8 cellular contexts compared by ENCODE assay signal in genomic region chr7:139618482-139619366, GRCh38.
DNase-seq lines count a peak whose midpoint lies in the region; ATAC-seq, FAIRE-seq and TF ChIP-seq lines count a peak whose summit lies in the region.

No MANE protein-coding gene starts in this region.

- no peak for TF ChIP-seq EP300 in neural cell (conservative IDR thresholded peaks at IDR 0.05; ENCODE audit: poor library complexity, severe bottlenecking)

- H3K4me3 ChIP-seq in IMR-90 (ENCODE audit: insufficient read depth, low read depth, low read length) (no peak overlapping the region), WERI-Rb-1 (ENCODE audit: low read depth, low read length) (no peak overlapping the region), endothelial cell of umbilical vein (replicated peaks in 1 of 3; ENCODE audit: insufficient read depth in 1 of 3, low read depth in 1 of 3, low read length in 3 of 3) (no peak overlapping the region), neural cell (ENCODE audit: low read length) (no peak overlapping the region)

- no peak overlapping the region for H4K91ac ChIP-seq in IMR-90 (ENCODE audit: insufficient read depth, low read depth, low read length)

- H3K27me3 ChIP-seq in IMR-90 (ENCODE audit: control insufficient read depth, insufficient read depth, low read length): no peaks in the 10 kb centered on the region
- H3K27me3 ChIP-seq in WERI-Rb-1 (ENCODE audit: insufficient read depth, low read depth, severe bottlenecking): no peaks in the 10 kb centered on the region
- no peaks in the 10 kb centered on the region for H3K27me3 ChIP-seq in endothelial cell of umbilical vein (ENCODE audit: control insufficient read depth in 2 of 2, insufficient read depth in 2 of 2, low read length in 2 of 2)
- no peaks in the 10 kb centered on the region for H3K27me3 ChIP-seq in neural cell (ENCODE audit: insufficient read depth, low read depth, low read length)

- H3K4ac ChIP-seq in IMR-90 (ENCODE audit: low read depth, low read length): no peak overlapping the region; the same call in 1 of the 2 replicates

- no peak overlapping the region for H3K56ac ChIP-seq in IMR-90 (ENCODE audit: extremely low read depth, insufficient read depth, low read length)

- FAIRE-seq in D721Med (lab: Jason Lieb, UNC) (no peak), endothelial cell of umbilical vein (lab: Jason Lieb, UNC) (no peak)

- no peak overlapping the region for H4K5ac ChIP-seq in IMR-90 (ENCODE audit: low read depth, low read length)

- peak overlapping the region in 1 of 2 experiments; percentile 15; a peak in 1 of 4 replicates for H4K8ac ChIP-seq in IMR-90 (ENCODE audit: low read depth in 2 of 2, low read length in 2 of 2)

- H3K36me3 ChIP-seq in IMR-90 (ENCODE audit: control insufficient read depth, insufficient read depth, low read length) (peaks cover 75% of the 10 kb centered on the region), WERI-Rb-1 (peaks cover 59% of the 10 kb centered on the region), endothelial cell of umbilical vein (ENCODE audit: control insufficient read depth in 2 of 2, extremely low read depth in 1 of 2, insufficient read depth in 2 of 2, low read length in 2 of 2) (peaks cover 13% of the 10 kb centered on the region in 2 experiments), neural cell (ENCODE audit: insufficient read depth, low read length) (peaks cover 14% of the 10 kb centered on the region)

- dilution Hi-C loops in IMR-90 (cut with HindIII; ENCODE audit: low sequenced_read_pairs, unreplicated experiment) (no loop called here), endothelial cell of umbilical vein (cut with MboI; ENCODE audit: extremely low pct_ligation_motif_present, low sequenced_read_pairs) (loop anchor here (25.0 kb wide), 1 partner anchor 394 kb away; no protein-coding TSS in a partner anchor)

- H3K4me1 ChIP-seq in IMR-90 (ENCODE audit: control insufficient read depth, insufficient read depth, low read length): peaks cover 6% of the 10 kb centered on the region
- no peaks in the 10 kb centered on the region for H3K4me1 ChIP-seq in endothelial cell of umbilical vein (ENCODE audit: control insufficient read depth, extremely low read depth, insufficient read depth, low read length)

- 0 out of 2 replicates have a peak overlapping the region, but pooled peaks have one; percentile 40 for H2AK5ac ChIP-seq in IMR-90 (ENCODE audit: low read depth, low read length)

- no TSS peak for BruUV-seq in IMR-90 (replicated peaks; lab: Mats Ljungman, UMichigan)
- BruUV-seq in endothelial cell of umbilical vein (replicated peaks; lab: Mats Ljungman, UMichigan): no TSS peak

- WGBS in IMR-90 (ENCODE audit: extremely low coverage in 2 of 2, insufficient read length in 1 of 2), 2 experiments: 96% methylated on average over 6 of the region's 10 CpGs; no CpG with 5 or more reads in 1 of the 2 experiments

- DNase-seq in D721Med (ENCODE audit: insufficient read length, low spot score) (no peak), IMR-90 (peak; percentile 41), WERI-Rb-1 (peak; percentile 38), endothelial cell of umbilical vein (ENCODE audit: low read depth, low spot score) (peak; percentile 36), NCI-H510A treated with DMSO at 0.1 percent for 48 hours (lab: John Stamatoyannopoulos, UW) (no peak)

- H2BK15ac ChIP-seq in IMR-90 (ENCODE audit: low read depth, low read length): 0 out of 3 replicates have a peak overlapping the region, but pooled peaks have one; percentile 13

- H2BK5ac ChIP-seq in IMR-90 (ENCODE audit: low read depth, low read length, poor library complexity, severe bottlenecking): no peak overlapping the region

- peak overlapping the region; percentile 57 for H2AK9ac ChIP-seq in IMR-90 (replicated peaks; ENCODE audit: low read depth, low read length, poor library complexity)

- no peaks in the 10 kb centered on the region for H3K9me2 ChIP-seq in neural cell (ENCODE audit: insufficient read depth, low read length)

- H3F3A ChIP-seq in neural cell (ENCODE audit: insufficient read depth, low read length, poor library complexity, severe bottlenecking): no peaks in the 10 kb centered on the region

- no peaks in the 10 kb centered on the region for H3K9me3 ChIP-seq in IMR-90 (ENCODE audit: control insufficient read depth, insufficient read depth, low read length)
- no peaks in the 10 kb centered on the region for H3K9me3 ChIP-seq in WERI-Rb-1 (ENCODE audit: severe bottlenecking)
- no peaks in the 10 kb centered on the region for H3K9me3 ChIP-seq in endothelial cell of umbilical vein (replicated peaks; ENCODE audit: control insufficient read depth, insufficient read depth, low read length)
- H3K9me3 ChIP-seq in neural cell (ENCODE audit: low read length): no peaks in the 10 kb centered on the region

- peaks cover 22 to 67% of the 10 kb centered on the region in 2 experiments for H3K79me1 ChIP-seq in IMR-90 (ENCODE audit: low read depth in 1 of 2, low read length in 2 of 2)

- H2BK120ac ChIP-seq in IMR-90 (ENCODE audit: low read depth, low read length): no peak overlapping the region

- no peak overlapping the region for H3K9ac ChIP-seq in IMR-90 (ENCODE audit: low read depth, low read length)
- no peak overlapping the region for H3K9ac ChIP-seq in endothelial cell of umbilical vein (replicated peaks; ENCODE audit: extremely low read depth, insufficient read depth, low read length)
- no peak overlapping the region for H3K9ac ChIP-seq in neural cell (ENCODE audit: low read length)

- peak; percentile 54 for ATAC-seq in IMR-90 (ENCODE audit: low read depth)
- ATAC-seq in HG02885 (IDR thresholded peaks at IDR 0.05; ENCODE audit: poor library complexity, unreplicated experiment): no peak
- no peak for ATAC-seq in HG02870 (IDR thresholded peaks at IDR 0.05; ENCODE audit: unreplicated experiment)

- H3K4me2 ChIP-seq in IMR-90 (ENCODE audit: low read depth, low read length) (no peak overlapping the region), endothelial cell of umbilical vein (ENCODE audit: insufficient read depth, low read length) (no peak overlapping the region), neural cell (ENCODE audit: low read length) (no peak overlapping the region)

- H3K79me2 ChIP-seq in endothelial cell of umbilical vein (ENCODE audit: control insufficient read depth, insufficient read depth, low read length): no peaks in the 10 kb centered on the region
- no peaks in the 10 kb centered on the region for H3K79me2 ChIP-seq in neural cell (replicated peaks; ENCODE audit: insufficient read depth, low read length)

- TF ChIP-seq CTCF in D721Med (IDR thresholded peaks at IDR 0.05; ENCODE audit: insufficient read depth, missing control alignments): peak; percentile 31
- peak; percentile 48 for TF ChIP-seq CTCF in IMR-90 (conservative IDR thresholded peaks at IDR 0.05; ENCODE audit: low read depth, low read length)
- TF ChIP-seq CTCF in WERI-Rb-1 (IDR thresholded peaks at IDR 0.05; ENCODE audit: low read depth, low read length): peak; percentile 46
- TF ChIP-seq CTCF in endothelial cell of umbilical vein (IDR thresholded peaks at IDR 0.05; ENCODE audit: extremely low read depth in 1 of 2, insufficient read depth in 1 of 2, low read depth in 1 of 2, low read length in 2 of 2): peak; percentile 35 to 53
- TF ChIP-seq CTCF in neural cell (IDR thresholded peaks at IDR 0.05; ENCODE audit: poor library complexity, severe bottlenecking): peak; percentile 42

- H2AFZ ChIP-seq in IMR-90 (replicated peaks; ENCODE audit: low read length, poor library complexity) (no peak overlapping the region), endothelial cell of umbilical vein (ENCODE audit: low read depth, low read length) (no peak overlapping the region), neural cell (ENCODE audit: low read depth, low read length) (no peak overlapping the region)

- peaks cover 10% of the 10 kb centered on the region; the same call in 1 of the 2 replicates for H3K9me1 ChIP-seq in IMR-90 (ENCODE audit: insufficient read depth, low read length)
- no peaks in the 10 kb centered on the region for H3K9me1 ChIP-seq in endothelial cell of umbilical vein (replicated peaks; ENCODE audit: control insufficient read depth, extremely low read depth, insufficient read depth, low read length)

- H3K14ac ChIP-seq in IMR-90 (replicated peaks; ENCODE audit: low read depth, low read length): peak overlapping the region; percentile 34; the same call in 1 of the 2 replicates

- H3K18ac ChIP-seq in IMR-90 (ENCODE audit: low read depth, low read length): no peak overlapping the region

- no peak overlapping the region for H2BK20ac ChIP-seq in IMR-90 (ENCODE audit: low read depth, low read length)

- H4K20me1 ChIP-seq in IMR-90 (ENCODE audit: insufficient read depth, low read length) (peaks cover 35% of the 10 kb centered on the region; the same call in 1 of the 2 replicates), endothelial cell of umbilical vein (replicated peaks; ENCODE audit: control insufficient read depth, extremely low read depth, insufficient read depth, low read length) (no peaks in the 10 kb centered on the region), neural cell (ENCODE audit: insufficient read depth) (no peaks in the 10 kb centered on the region)

- TF ChIP-seq POLR2A in IMR-90 (IDR thresholded peaks at IDR 0.05; ENCODE audit: low read depth, low read length) (no peak), endothelial cell of umbilical vein (IDR thresholded peaks at IDR 0.05; ENCODE audit: low read depth, low read length) (no peak)

- 0 out of 2 replicates have a peak overlapping the region, but pooled peaks have one; percentile 6 for H3K27ac ChIP-seq in IMR-90 (ENCODE audit: insufficient read depth, low read length)
- no peak overlapping the region for H3K27ac ChIP-seq in WERI-Rb-1
- no peak overlapping the region for H3K27ac ChIP-seq in endothelial cell of umbilical vein (ENCODE audit: insufficient read depth, low read depth, low read length)
- no peak overlapping the region for H3K27ac ChIP-seq in neural cell (ENCODE audit: low read length)

- POLR2A ChIA-PET in IMR-90 (lab: Charles Lee; ENCODE audit: unreplicated experiment): interaction anchor here (0.8 kb wide), 1 partner anchor 153 kb away, joined by 3 read pairs; no protein-coding TSS in a partner anchor
- POLR2A ChIA-PET in endothelial cell of umbilical vein (lab: Charles Lee): no interaction called here

- TF ChIP-seq RAD21 in IMR-90 (IDR thresholded peaks at IDR 0.05; ENCODE audit: low read length) (peak; percentile 64), neural cell (conservative IDR thresholded peaks at IDR 0.05) (peak; percentile 47)

- CTCF ChIA-PET in IMR-90 (lab: Yijun Ruan, JAX) (interaction anchor here (0.5 to 1.9 kb wide), 14 partner anchors 11 to 387 kb away, joined by 3 to 10 read pairs (median 4); no protein-coding TSS in a partner anchor), endothelial cell of umbilical vein (lab: Charles Lee) (interaction anchor here (0.6 to 4.5 kb wide), 32 partner anchors 9 to 465 kb away, joined by 3 to 112 read pairs (median 4); no protein-coding TSS in a partner anchor)

- in situ Hi-C loops in IMR-90 (cut with MboI; ENCODE audit: low sequenced_read_pairs): no loop called here

- intact Hi-C loops in IMR-90 (cut with micrococcal nuclease): loop anchor here (1.0 kb wide), 2 partner anchors 158 to 384 kb away; no protein-coding TSS in a partner anchor
- intact Hi-C loops in endothelial cell of umbilical vein (cut with micrococcal nuclease): loop anchor here (1.0 kb wide), 1 partner anchor 384 kb away; no protein-coding TSS in a partner anchor

- H3K23ac ChIP-seq in IMR-90 (ENCODE audit: low read depth, low read length): no peak overlapping the region

TF ChIP-seq in neural cell, 6 proteins besides CTCF, POLR2A, EP300 and RAD21 (continues in another document):
- TF ChIP-seq SMC3 (conservative IDR thresholded peaks at IDR 0.05; ENCODE audit: poor library complexity): peak; percentile 48

Comparison
In these comparisons a context has a peak if more than half of its experiments do, and no peak if none do; other contexts are left out.
1. DNase-seq: peak in IMR-90 (single experiment), WERI-Rb-1 (single experiment) and endothelial cell of umbilical vein (single experiment); none in D721Med (single experiment) and NCI-H510A treated with DMSO at 0.1 percent for 48 hours (single experiment).
2. Peak in every context shown above with its lines, with median percentiles within 50 percentile points of each other: CTCF ChIP-seq.